In genomic region chr6:151023346-151023745, GRCh38 we compare ENCODE assay signal across 1 cellular context.
TF ChIP-seq lines count a peak whose summit lies in the region.

No MANE protein-coding gene starts in this region.

TF ChIP-seq in A549, 52 proteins besides CTCF, POLR2A, EP300 and RAD21 (continued from another document):
- TF ChIP-seq HMGXB4 (CRISPR knock-in tag; IDR thresholded peaks at IDR 0.05; ENCODE audit: borderline replicate concordance) (no peak), JUN (IDR thresholded peaks at IDR 0.05) (no peak), RCOR1 (IDR thresholded peaks at IDR 0.05; ENCODE audit: low read depth, low read length) (no peak), MAZ (IDR thresholded peaks at IDR 0.05; ENCODE audit: borderline replicate concordance, low read depth, low read length) (no peak), RARB (CRISPR knock-in tag; IDR thresholded peaks at IDR 0.05) (no peak), RNF2 (IDR thresholded peaks at IDR 0.05; ENCODE audit: borderline replicate concordance, low read depth) (no peak)
TF ChIP-seq in A549: peak in this region for 0.
